ENCODE assay signal across 30 cellular contexts in the genomic region with DNA sequence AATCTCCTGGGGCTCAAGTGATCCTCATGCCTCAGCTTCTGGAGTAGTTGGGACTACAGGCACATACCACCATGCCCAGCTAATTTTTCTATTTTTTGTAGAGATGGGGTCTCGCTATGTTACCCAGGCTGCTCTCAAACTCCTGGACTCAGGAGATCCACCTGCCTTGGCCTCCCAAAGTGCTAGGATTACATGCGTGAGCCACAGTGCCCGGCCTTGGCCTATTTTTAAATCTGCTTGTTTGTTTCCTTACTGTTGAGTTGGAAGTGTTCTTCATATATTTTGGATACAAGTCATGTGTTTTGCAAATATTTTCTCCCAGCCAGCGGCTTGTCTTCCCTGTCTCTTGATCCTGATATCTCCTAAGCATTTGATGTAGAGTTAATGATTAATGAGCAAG. TPM values are rescaled to one million over a fixed set of nuclear protein-coding genes. Genes with fewer than 3 reads are reported as not detected.
DNase-seq lines count a peak whose midpoint lies in the region; ATAC-seq and TF ChIP-seq lines count a peak whose summit lies in the region.
"Had no signal": no experiment of that assay in that cellular context is flagged by ENCODE, and none has a peak within 500 bp of the region (broad histone marks: within the 10 kb centered on the region; RNA-seq: fewer than 3 reads in every experiment).

No MANE protein-coding gene starts in this region.

- peaks cover 0 to 88% of the 10 kb centered on the region in 2 donors for H3K4me1 ChIP-seq in right atrium auricular region

- no peaks in the 10 kb centered on the region for H3K9me3 ChIP-seq in right atrium auricular region
- H3K9me3 ChIP-seq: BLaER1, thyroid gland had no signal

- H3K4me3 ChIP-seq in right atrium auricular region: no peak overlapping the region
- H3K4me3 ChIP-seq: BLaER1, cardiac muscle cell, GM23248, PC-9, smooth muscle cell, thyroid gland had no signal

- no peak for ATAC-seq in left ventricle myocardium superior
- no peak for ATAC-seq in memory B cell (ENCODE audit: low read depth)
- ATAC-seq: activated CD4-positive, alpha-beta T cell treated with anti-CD3 and anti-CD28 coated beads for 36 hours; SK-N-SH treated with all-trans-retinoic acid at 6 μM for 48 hours had no signal

- no peaks in the 10 kb centered on the region for H3K27me3 Mint-ChIP-seq in activated T-helper 2 cell treated with anti-CD3 and anti-CD28 coated beads, Interferon-gamma antibody, Interleukin-2, Interleukin-4, amounts not matched to agents 10 μg/mL and 5 μg/mL and 100 μg/mL, durations not matched to agents 14 hours and 24 hours and 36 hours (ENCODE audit: low read depth)
- no peaks in the 10 kb centered on the region for H3K27me3 Mint-ChIP-seq in memory B cell
- H3K27me3 Mint-ChIP-seq: activated naive CD8-positive, alpha-beta T cell treated with anti-CD3 and anti-CD28 coated beads, Interleukin-2, amount 10 ng/mL, durations not matched to agents 7 days and 5 days had no signal

- intact Hi-C loops in left ventricle myocardium superior (cut with micrococcal nuclease): no loop called here
- intact Hi-C loops in activated T-helper 2 cell treated with anti-CD3 and anti-CD28 coated beads, Interferon-gamma antibody, Interleukin-2, Interleukin-4, amounts not matched to agents 10 μg/mL and 5 μg/mL and 100 μg/mL, durations not matched to agents 14 hours and 24 hours and 36 hours (cut with micrococcal nuclease): loop anchor here (10.0 kb wide), 3 partner anchors 56 to 156 kb away; a partner anchor contains a TSS

- peak overlapping the region; percentile 67 for H3K27ac Mint-ChIP-seq in activated T-helper 2 cell treated with anti-CD3 and anti-CD28 coated beads, Interferon-gamma antibody, Interleukin-2, Interleukin-4, amounts not matched to agents 10 μg/mL and 5 μg/mL and 100 μg/mL, durations not matched to agents 14 hours and 24 hours and 36 hours
- peak overlapping the region; percentile 99 for H3K27ac Mint-ChIP-seq in memory B cell
- H3K27ac Mint-ChIP-seq: activated naive CD8-positive, alpha-beta T cell treated with anti-CD3 and anti-CD28 coated beads, Interleukin-2, amount 10 ng/mL, durations not matched to agents 7 days and 5 days had no signal

- no peaks in the 10 kb centered on the region for H3K36me3 ChIP-seq in right atrium auricular region
- H3K36me3 ChIP-seq: BLaER1, cardiac muscle cell, thyroid gland had no signal

- peaks cover 26% of the 10 kb centered on the region for H3K36me3 Mint-ChIP-seq in activated T-helper 2 cell treated with anti-CD3 and anti-CD28 coated beads, Interferon-gamma antibody, Interleukin-2, Interleukin-4, amounts not matched to agents 10 μg/mL and 5 μg/mL and 100 μg/mL, durations not matched to agents 14 hours and 24 hours and 36 hours (ENCODE audit: low read depth)
- H3K36me3 Mint-ChIP-seq in memory B cell: no peaks in the 10 kb centered on the region
- H3K36me3 Mint-ChIP-seq: activated naive CD8-positive, alpha-beta T cell treated with anti-CD3 and anti-CD28 coated beads, Interleukin-2, amount 10 ng/mL, durations not matched to agents 7 days and 5 days had no signal

- H3K27ac ChIP-seq in right atrium auricular region: peak overlapping the region; percentile 51 to 87
- H3K27ac ChIP-seq: BLaER1, cardiac muscle cell, GM23248, PC-9, thyroid gland had no signal

- DNase-seq in right atrium auricular region (ENCODE audit: low spot score): no peak
- no peak for DNase-seq in left ventricle myocardium superior
- DNase-seq in activated T-helper 2 cell treated with anti-CD3 and anti-CD28 coated beads, Interferon-gamma antibody, Interleukin-2, Interleukin-4, amounts not matched to agents 10 μg/mL and 5 μg/mL and 100 μg/mL, durations not matched to agents 14 hours and 24 hours and 36 hours (ENCODE audit: low spot score): no peak
- no peak for DNase-seq in memory B cell (ENCODE audit: low spot score in 2 of 2)
- DNase-seq in effector CD4-positive, alpha-beta T cell: no peak
- DNase-seq in anterior cingulate cortex (lab: John Stamatoyannopoulos, UW): no peak
- DNase-seq in NCI-H1092 (lab: John Stamatoyannopoulos, UW): no peak
- DNase-seq: activated CD4-positive, alpha-beta T cell treated with anti-CD3 and anti-CD28 coated beads for 36 hours; activated CD8-positive, alpha-beta memory T cell treated with anti-CD3 and anti-CD28 coated beads for 24 hours; activated gamma-delta T cell; activated naive CD8-positive, alpha-beta T cell treated with anti-CD3 and anti-CD28 coated beads, Interleukin-2, amount 10 ng/mL, durations not matched to agents 7 days and 5 days; activated T-cell treated with anti-CD3 and anti-CD28 coated beads for 4 hours; COR-L47; cortex of kidney; DND-41; foreskin melanocyte; GF-D8; GM23248; Kasumi-1; mammary epithelial cell; NCI-H1436; NCI-H345; NCI-H69; PC-9; stimulated activated CD4-positive, alpha-beta T cell treated with anti-CD3 and anti-CD28 coated beads, Interleukin-2, amount 100 ng/mL, for 24 hours; thyroid gland had no signal

- H3K9me3 Mint-ChIP-seq in activated T-helper 2 cell treated with anti-CD3 and anti-CD28 coated beads, Interferon-gamma antibody, Interleukin-2, Interleukin-4, amounts not matched to agents 10 μg/mL and 5 μg/mL and 100 μg/mL, durations not matched to agents 14 hours and 24 hours and 36 hours: no peaks in the 10 kb centered on the region
- no peaks in the 10 kb centered on the region for H3K9me3 Mint-ChIP-seq in memory B cell
- H3K9me3 Mint-ChIP-seq: activated naive CD8-positive, alpha-beta T cell treated with anti-CD3 and anti-CD28 coated beads, Interleukin-2, amount 10 ng/mL, durations not matched to agents 7 days and 5 days had no signal

- peaks cover 41% of the 10 kb centered on the region for H3K4me1 Mint-ChIP-seq in activated T-helper 2 cell treated with anti-CD3 and anti-CD28 coated beads, Interferon-gamma antibody, Interleukin-2, Interleukin-4, amounts not matched to agents 10 μg/mL and 5 μg/mL and 100 μg/mL, durations not matched to agents 14 hours and 24 hours and 36 hours (ENCODE audit: low read depth)
- peaks cover 45% of the 10 kb centered on the region for H3K4me1 Mint-ChIP-seq in memory B cell

- TF ChIP-seq CTCF in right atrium auricular region (IDR thresholded peaks at IDR 0.05): no peak

- H3K27me3 ChIP-seq in right atrium auricular region: no peaks in the 10 kb centered on the region
- H3K27me3 ChIP-seq: cardiac muscle cell, thyroid gland had no signal

- no peak overlapping the region for H3K4me3 Mint-ChIP-seq in activated T-helper 2 cell treated with anti-CD3 and anti-CD28 coated beads, Interferon-gamma antibody, Interleukin-2, Interleukin-4, amounts not matched to agents 10 μg/mL and 5 μg/mL and 100 μg/mL, durations not matched to agents 14 hours and 24 hours and 36 hours (ENCODE audit: low read depth)
- no peak overlapping the region for H3K4me3 Mint-ChIP-seq in memory B cell
- H3K4me3 Mint-ChIP-seq: activated CD4-positive, alpha-beta T cell treated with anti-CD3 and anti-CD28 coated beads for 36 hours; activated naive CD8-positive, alpha-beta T cell treated with anti-CD3 and anti-CD28 coated beads, Interleukin-2, amount 10 ng/mL, durations not matched to agents 7 days and 5 days had no signal

RNA-seq across cellular contexts. Expression of a gene that starts 5.0 kb away (rescaled TPM):
- total RNA-seq in right atrium auricular region: 10 to 100 TPM; 43.8 to 86.5 TPM
- total RNA-seq in left ventricle myocardium superior: 183 TPM
- total RNA-seq in activated T-helper 2 cell treated with anti-CD3 and anti-CD28 coated beads, Interferon-gamma antibody, Interleukin-2, Interleukin-4, amounts not matched to agents 10 μg/mL and 5 μg/mL and 100 μg/mL, durations not matched to agents 14 hours and 24 hours and 36 hours: 122 and 123 TPM in 2 replicates
